8 cellular contexts compared by ENCODE assay signal in the genomic region with DNA sequence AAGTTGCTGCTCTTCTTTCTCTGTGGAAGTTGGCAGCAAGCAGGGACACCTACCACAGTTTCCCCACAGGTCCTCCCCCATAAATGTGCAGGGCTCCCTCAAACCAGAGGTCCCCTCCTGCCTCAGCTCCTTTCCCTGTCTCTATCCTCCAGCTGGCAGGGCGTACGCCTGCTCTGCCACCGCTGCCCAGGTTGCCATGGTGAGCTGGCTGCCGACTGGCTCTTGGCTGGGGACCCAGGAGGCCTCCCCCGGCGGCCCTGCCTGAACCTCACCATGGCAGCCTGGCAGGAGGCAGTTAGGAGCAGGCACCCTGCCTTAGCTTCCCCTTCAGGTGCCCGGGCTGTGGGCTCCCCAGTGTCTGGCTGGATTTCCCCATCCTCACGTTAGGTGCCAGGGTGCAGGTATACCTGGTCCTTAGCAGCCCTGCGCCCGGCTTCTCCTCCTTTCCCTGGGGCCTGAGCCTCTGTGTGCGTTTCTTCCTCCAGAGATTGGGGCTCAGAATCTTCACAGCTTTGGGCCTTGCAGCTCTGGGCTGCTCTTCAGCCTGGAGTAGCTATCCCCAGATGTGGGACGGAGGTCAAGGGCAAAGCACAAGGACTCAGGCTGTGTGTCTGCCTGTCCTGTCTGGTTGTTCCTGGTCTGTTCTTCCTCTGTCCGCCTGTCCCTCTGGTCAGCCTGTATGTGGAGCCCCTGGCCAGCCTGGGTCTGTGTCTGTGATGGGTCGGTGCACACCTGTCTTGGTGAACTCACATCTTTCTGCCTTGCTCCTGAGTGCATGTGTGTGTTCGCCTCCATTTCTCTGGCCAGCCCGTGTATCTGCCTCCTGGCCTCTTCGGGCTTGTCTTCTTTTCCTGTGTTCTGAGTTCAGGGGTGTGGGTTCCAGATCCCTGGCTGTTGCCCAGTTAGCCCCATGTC. TPM values are rescaled to one million over a fixed set of nuclear protein-coding genes. Genes with fewer than 3 reads are reported as not detected.
DNase-seq lines count a peak whose midpoint lies in the region; ATAC-seq and TF ChIP-seq lines count a peak whose summit lies in the region.

No MANE protein-coding gene starts in this region.

- POLR2A ChIA-PET in activated CD4-positive, alpha-beta T cell treated with anti-CD3 and anti-CD28 coated beads for 36 hours (lab: Charles Lee), result no interaction called here

- no peak for DNase-seq in activated CD4-positive, alpha-beta T cell treated with anti-CD3 and anti-CD28 coated beads for 36 hours
- DNase-seq in activated CD4-positive, alpha-beta T cell treated with anti-CD3 and anti-CD28 coated beads for 48 hours, result no peak
- DNase-seq in astrocyte of the hippocampus (ENCODE audit: low read depth, low spot score) (peak; percentile 73), right lobe of liver (peak; percentile 83 to 94 (median 92)), AG20443 (ENCODE audit: low spot score) (no peak), chondrocyte (ENCODE audit: low spot score) (no peak)

- H3K4me1 Mint-ChIP-seq in activated CD4-positive, alpha-beta T cell treated with anti-CD3 and anti-CD28 coated beads for 36 hours, result peaks cover 48% of the 10 kb centered on the region
- H3K4me1 Mint-ChIP-seq in chondrocyte (ENCODE audit: low read depth), result peaks cover 63% of the 10 kb centered on the region

- H3K36me3 Mint-ChIP-seq in activated CD4-positive, alpha-beta T cell treated with anti-CD3 and anti-CD28 coated beads for 36 hours (ENCODE audit: low read depth), result peaks cover 24% of the 10 kb centered on the region
- peaks cover 24% of the 10 kb centered on the region for H3K36me3 Mint-ChIP-seq in chondrocyte (ENCODE audit: low read depth)

- CTCF ChIA-PET in activated CD4-positive, alpha-beta T cell treated with anti-CD3 and anti-CD28 coated beads for 36 hours (lab: Charles Lee), result interaction anchor here (0.5 to 1.2 kb wide), 7 partner anchors 17 to 250 kb away, joined by 3 to 5 read pairs (median 3); no protein-coding TSS in a partner anchor

- no peak for ATAC-seq in activated CD4-positive, alpha-beta T cell treated with anti-CD3 and anti-CD28 coated beads for 36 hours
- ATAC-seq in right lobe of liver (peak; percentile 14 to 45 (median 40)), GM21367 (IDR thresholded peaks at IDR 0.05; ENCODE audit: unreplicated experiment) (no peak)

- H3K9me3 ChIP-seq in right lobe of liver, result no peaks in the 10 kb centered on the region
- no peaks in the 10 kb centered on the region for H3K9me3 ChIP-seq in thymus (ENCODE audit: control insufficient read depth)

- TF ChIP-seq CTCF in right lobe of liver (IDR thresholded peaks at IDR 0.05), result no peak
- no peak for TF ChIP-seq CTCF in chondrocyte (IDR thresholded peaks at IDR 0.05)

- no peak for TF ChIP-seq POLR2A in right lobe of liver (IDR thresholded peaks at IDR 0.05)

- H3K4me1 ChIP-seq in right lobe of liver (peaks cover 8 to 97% (median 45%) of the 10 kb centered on the region in 4 donors), thymus (ENCODE audit: control insufficient read depth, insufficient read depth, low read length) (peaks cover 20% of the 10 kb centered on the region)

- H3K27ac ChIP-seq in right lobe of liver (peak overlapping the region in 1 of 3 donors; percentile 40), thymus (ENCODE audit: low read depth) (peak overlapping the region; percentile 21)

- H3K4me3 ChIP-seq in right lobe of liver (no peak overlapping the region), thymus (ENCODE audit: low read length) (no peak overlapping the region)

- H3K36me3 ChIP-seq in right lobe of liver, result peaks cover 0 to 15% (median 3%) of the 10 kb centered on the region in 4 donors
- H3K36me3 ChIP-seq in thymus (ENCODE audit: control insufficient read depth, insufficient read depth), result peaks cover 16% of the 10 kb centered on the region

- H3K27ac Mint-ChIP-seq in activated CD4-positive, alpha-beta T cell treated with anti-CD3 and anti-CD28 coated beads for 36 hours, result peak overlapping the region; percentile 0
- H3K27ac Mint-ChIP-seq in chondrocyte (ENCODE audit: unreplicated experiment), result no peak overlapping the region

- no peaks in the 10 kb centered on the region for H3K9me3 Mint-ChIP-seq in activated CD4-positive, alpha-beta T cell treated with anti-CD3 and anti-CD28 coated beads for 36 hours (ENCODE audit: low read depth)
- no peaks in the 10 kb centered on the region for H3K9me3 Mint-ChIP-seq in chondrocyte (ENCODE audit: low read depth)

- H3K27me3 ChIP-seq in right lobe of liver (no peaks in the 10 kb centered on the region), thymus (ENCODE audit: control insufficient read depth, insufficient read depth) (peaks cover 2% of the 10 kb centered on the region)

- intact Hi-C loops in activated CD4-positive, alpha-beta T cell treated with anti-CD3 and anti-CD28 coated beads for 36 hours (cut with DNase I, micrococcal nuclease), result no loop called here
- intact Hi-C loops in right lobe of liver (cut with DNase I), result no loop called here

- H3K27me3 Mint-ChIP-seq in activated CD4-positive, alpha-beta T cell treated with anti-CD3 and anti-CD28 coated beads for 36 hours, result no peaks in the 10 kb centered on the region
- no peaks in the 10 kb centered on the region for H3K27me3 Mint-ChIP-seq in chondrocyte (ENCODE audit: low read depth)

- H3K4me3 Mint-ChIP-seq in activated CD4-positive, alpha-beta T cell treated with anti-CD3 and anti-CD28 coated beads for 36 hours, result no peak overlapping the region
- no peak overlapping the region for H3K4me3 Mint-ChIP-seq in chondrocyte (ENCODE audit: unreplicated experiment)

- WGBS in right lobe of liver (ENCODE audit: insufficient coverage, low coverage, low lambda C conversion rate, missing lambda C conversion rate), result 23% methylated on average over 9 of the region's 17 CpGs
- WGBS in thymus, result 65% methylated on average over 17 of the region's 17 CpGs

RNA-seq across cellular contexts. Expression of a gene that starts 15.7 kb away (rescaled TPM):
- total RNA-seq in activated CD4-positive, alpha-beta T cell treated with anti-CD3 and anti-CD28 coated beads for 36 hours, result not detected
- total RNA-seq in right lobe of liver (under 1 TPM in 5 of 6 experiments, not detected in 1; 0.22 to 0.78 (median 0.37) TPM), chondrocyte (0.32 to 0.41 TPM in 2 of 3 replicates, not detected in the other)
- 0.34 TPM for polyA plus RNA-seq in thymus

RNA-seq across cellular contexts. Expression of a gene that starts 39.8 kb away (rescaled TPM):
- total RNA-seq in activated CD4-positive, alpha-beta T cell treated with anti-CD3 and anti-CD28 coated beads for 36 hours, result 10 to 100 TPM; 29.8 to 40.2 TPM
- 10 to 100 TPM; 17.7 to 41.9 (median 22.9) TPM for total RNA-seq in right lobe of liver
- 17.1 TPM for polyA plus RNA-seq in thymus
- 59.2 to 65.7 TPM (median 61.2 TPM) in 3 replicates for total RNA-seq in chondrocyte

Comparison
In these comparisons a context has a peak if more than half of its experiments do, and no peak if none do; other contexts are left out.
1. ATAC-seq: peak in right lobe of liver (4 of 4); none in activated CD4-positive, alpha-beta T cell treated with anti-CD3 and anti-CD28 coated beads for 36 hours (single experiment) and GM21367 (single experiment).
2. DNase-seq: peak in astrocyte of the hippocampus (single experiment) and right lobe of liver (3 of 3); none in activated CD4-positive, alpha-beta T cell treated with anti-CD3 and anti-CD28 coated beads for 36 hours (single experiment), activated CD4-positive, alpha-beta T cell treated with anti-CD3 and anti-CD28 coated beads for 48 hours (single experiment), AG20443 (single experiment) and chondrocyte (single experiment).